In genomic region chr21:20266369-20266710, GRCh38 we compare ENCODE assay signal across 1 cellular context.
TF ChIP-seq lines count a peak whose summit lies in the region.

No MANE protein-coding gene starts in this region.

TF ChIP-seq in K562, 482 proteins besides CTCF, POLR2A, EP300 and RAD21 (continued from another document):
- TF ChIP-seq ZNF512 (tag; IDR thresholded peaks at IDR 0.05): no peak
- TF ChIP-seq DPF2 (IDR thresholded peaks at IDR 0.05): no peak
- TF ChIP-seq SAP30 (IDR thresholded peaks at IDR 0.05; ENCODE audit: borderline replicate concordance, insufficient read depth, low read depth, low read length, poor library complexity, severe bottlenecking): no peak
